In the genomic region with DNA sequence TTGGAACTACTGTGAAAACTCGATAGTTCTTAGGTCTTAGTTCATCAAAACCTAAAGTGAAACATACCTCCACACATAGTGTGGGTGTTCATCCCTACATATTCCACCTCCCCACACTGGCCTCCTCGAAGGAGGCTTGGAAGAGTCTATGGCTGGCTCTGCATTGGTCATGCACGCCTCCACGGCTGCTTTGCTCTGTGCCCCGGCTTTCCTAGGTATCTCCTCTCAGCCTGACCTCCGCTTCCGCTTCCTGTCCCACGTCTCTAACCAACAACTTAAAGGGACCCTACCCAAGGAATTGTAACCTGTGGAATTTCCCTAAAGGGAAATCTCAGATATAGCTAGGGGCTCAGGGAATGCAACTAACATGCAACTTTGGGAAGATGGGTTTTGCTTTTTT, we compare ENCODE assay signal across 9 cellular contexts.
DNase-seq lines count a peak whose midpoint lies in the region; ATAC-seq lines count a peak whose summit lies in the region.
"Had no signal": no experiment of that assay in that cellular context is flagged by ENCODE, and none has a peak within 500 bp of the region (broad histone marks: within the 10 kb centered on the region; RNA-seq: fewer than 3 reads in every experiment).

No MANE protein-coding gene starts in this region.

- peak; percentile 43 for ATAC-seq in HG02642 (IDR thresholded peaks at IDR 0.05; ENCODE audit: poor library complexity, unreplicated experiment)
- ATAC-seq in stimulated activated memory B cell treated with anti-CD40 and anti-IgM and Interleukin-4, amounts not matched to agents 10 μg/mL and 1 μg/mL and 100 μg/mL, for 72 hours, result peak; percentile 34
- no peak for ATAC-seq in HG02852 (IDR thresholded peaks at IDR 0.05; ENCODE audit: unreplicated experiment)
- no peak for ATAC-seq in HG03460 (IDR thresholded peaks at IDR 0.05; ENCODE audit: unreplicated experiment)
- ATAC-seq: stimulated activated naive CD8-positive, alpha-beta T cell treated with anti-CD3 and anti-CD28 coated beads, Interleukin-15, Interleukin-2, amounts not matched to agents 100 U/mL and 50 U/mL, for 24 hours had no signal

- H3K36me3 Mint-ChIP-seq in stimulated activated memory B cell treated with anti-CD40 and anti-IgM and Interleukin-4, amounts not matched to agents 10 μg/mL and 1 μg/mL and 100 μg/mL, for 72 hours, result no peaks in the 10 kb centered on the region

- no peak overlapping the region for H3K4me3 Mint-ChIP-seq in stimulated activated memory B cell treated with anti-CD40 and anti-IgM and Interleukin-4, amounts not matched to agents 10 μg/mL and 1 μg/mL and 100 μg/mL, for 72 hours

- H3K27me3 Mint-ChIP-seq in stimulated activated memory B cell treated with anti-CD40 and anti-IgM and Interleukin-4, amounts not matched to agents 10 μg/mL and 1 μg/mL and 100 μg/mL, for 72 hours, result peaks cover 26% of the 10 kb centered on the region

- no peaks in the 10 kb centered on the region for H3K9me3 Mint-ChIP-seq in stimulated activated memory B cell treated with anti-CD40 and anti-IgM and Interleukin-4, amounts not matched to agents 10 μg/mL and 1 μg/mL and 100 μg/mL, for 72 hours

- DNase-seq in SW 1271 (lab: John Stamatoyannopoulos, UW) (peak; percentile 70 to 74), iris pigment epithelial cell (ENCODE audit: low read depth) (peak; percentile 54), NCI-H345 (lab: John Stamatoyannopoulos, UW) (no peak), hypothalamus (lab: John Stamatoyannopoulos, UW) (no peak)
- DNase-seq: stimulated activated naive CD8-positive, alpha-beta T cell treated with anti-CD3 and anti-CD28 coated beads, Interleukin-15, Interleukin-2, amounts not matched to agents 100 U/mL and 50 U/mL, for 24 hours had no signal

- H3K27ac Mint-ChIP-seq in stimulated activated memory B cell treated with anti-CD40 and anti-IgM and Interleukin-4, amounts not matched to agents 10 μg/mL and 1 μg/mL and 100 μg/mL, for 72 hours, result no peak overlapping the region

- peaks cover 9% of the 10 kb centered on the region for H3K4me1 Mint-ChIP-seq in stimulated activated memory B cell treated with anti-CD40 and anti-IgM and Interleukin-4, amounts not matched to agents 10 μg/mL and 1 μg/mL and 100 μg/mL, for 72 hours

Comparison
In these comparisons a context has a peak if more than half of its experiments do, and no peak if none do; other contexts are left out.
1. ATAC-seq: peak in HG02642 (single experiment) and stimulated activated memory B cell treated with anti-CD40 and anti-IgM and Interleukin-4, amounts not matched to agents 10 μg/mL and 1 μg/mL and 100 μg/mL, for 72 hours (single experiment); none in HG02852 (single experiment) and HG03460 (single experiment).
2. DNase-seq: peak in SW 1271 (2 of 2) and iris pigment epithelial cell (single experiment); none in NCI-H345 (single experiment) and hypothalamus (0 of 51).